ENCODE assay signal across 14 cellular contexts in the genomic region with DNA sequence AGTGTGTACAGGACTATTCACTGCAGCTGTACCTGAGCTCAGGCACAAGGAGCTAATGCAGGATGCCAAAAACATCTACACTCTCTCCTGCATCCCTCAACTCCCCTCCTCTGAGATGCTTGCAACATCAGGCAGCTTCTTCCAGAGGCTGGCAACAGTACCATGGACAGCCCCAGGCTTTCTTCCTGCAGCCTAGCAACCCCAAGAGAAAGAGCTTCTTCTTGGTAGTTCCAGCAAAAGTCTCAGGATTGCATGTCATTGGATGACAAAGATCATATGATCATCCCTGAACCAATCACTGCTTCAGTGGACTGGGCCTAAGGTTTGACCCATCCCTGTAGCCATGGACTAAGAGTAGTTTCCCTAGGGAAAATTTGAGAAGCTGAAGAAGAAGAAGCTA. TPM values are rescaled to one million over a fixed set of nuclear protein-coding genes. Genes with fewer than 3 reads are reported as not detected.
A peak's percentile ranks its signal among the peaks of the same experiment; 100 is the strongest.
DNase-seq lines count a peak whose midpoint lies in the region; ATAC-seq, FAIRE-seq and TF ChIP-seq lines count a peak whose summit lies in the region.
"Had no signal": no experiment of that assay in that cellular context is flagged by ENCODE, and none has a peak within 500 bp of the region (broad histone marks: within the 10 kb centered on the region; RNA-seq: fewer than 3 reads in every experiment).

No MANE protein-coding gene starts in this region.

- no peak overlapping the region for H3K4me3 ChIP-seq in MG63
- H3K4me3 ChIP-seq in bronchial epithelial cell (ENCODE audit: low read depth, low read length): no peak overlapping the region
- H3K4me3 ChIP-seq: esophagus muscularis mucosa, PC-9 had no signal

- TF ChIP-seq CTCF in bronchial epithelial cell (IDR thresholded peaks at IDR 0.05; ENCODE audit: insufficient read depth, low read length, severe bottlenecking): no peak

- H3K36me3 ChIP-seq in MG63 (no peaks in the 10 kb centered on the region), bronchial epithelial cell (ENCODE audit: control insufficient read depth, insufficient read depth, low read length) (no peaks in the 10 kb centered on the region)
- H3K36me3 ChIP-seq: esophagus muscularis mucosa had no signal

- peak; percentile 12 for DNase-seq in EL
- DNase-seq in MG63: peak; percentile 14
- DNase-seq in bronchial epithelial cell (ENCODE audit: low read depth): peak; percentile 27
- DNase-seq in kidney tubule cell (ENCODE audit: low spot score): peak; percentile 9
- DNase-seq in caudate nucleus (lab: John Stamatoyannopoulos, UW): no peak
- no peak for DNase-seq in DMS53 (lab: John Stamatoyannopoulos, UW)
- DNase-seq: activated CD4-positive, alpha-beta T cell treated with anti-CD3 and anti-CD28 coated beads, Interleukin-2, amount 50 U/mL, for 48 hours; CD4-positive, alpha-beta memory T cell; cerebellar nuclear complex; PC-9 had no signal

- ATAC-seq in HG02970 (IDR thresholded peaks at IDR 0.05; ENCODE audit: low FRiP score, unreplicated experiment) (no peak), GM18867 (IDR thresholded peaks at IDR 0.05; ENCODE audit: unreplicated experiment) (no peak)

- H3K27me3 ChIP-seq in MG63 (no peaks in the 10 kb centered on the region), bronchial epithelial cell (ENCODE audit: control insufficient read depth, insufficient read depth, low read length) (peaks cover 4% of the 10 kb centered on the region)

- H3K9me3 ChIP-seq in MG63: no peaks in the 10 kb centered on the region
- H3K9me3 ChIP-seq: esophagus muscularis mucosa had no signal

- no peak for FAIRE-seq in bronchial epithelial cell (lab: Jason Lieb, UNC)
- FAIRE-seq: islet of Langerhans had no signal

- H3K27ac ChIP-seq in caudate nucleus (ENCODE audit: low read depth, low read length): no peak overlapping the region
- H3K27ac ChIP-seq: esophagus muscularis mucosa, PC-9 had no signal

RNA-seq across cellular contexts. Expression of gene CAMK2N1, which starts 46.7 kb away (rescaled TPM):
- total RNA-seq in MG63 (2014; rRNA removed; shearing (Covaris generic); ENCODE audit: low replicate concordance): 20.5 and 31.6 TPM in 2 replicates
- total RNA-seq in bronchial epithelial cell: 6.9 and 11.3 TPM in 2 replicates

Comparison
In these comparisons a context has a peak if more than half of its experiments do, and no peak if none do; other contexts are left out.
1. DNase-seq: peak in EL (single experiment), MG63 (single experiment), bronchial epithelial cell (single experiment) and kidney tubule cell (single experiment); none in caudate nucleus (0 of 61) and DMS53 (single experiment).